In genomic region chr9:133023117-133023890, GRCh38 we compare ENCODE assay signal across 10 cellular contexts. TPM values are rescaled to one million over a fixed set of nuclear protein-coding genes. Genes with fewer than 3 reads are reported as not detected.
A peak's percentile ranks its signal among the peaks of the same experiment; 100 is the strongest.
DNase-seq lines count a peak whose midpoint lies in the region; ATAC-seq lines count a peak whose summit lies in the region.
"Had no signal": no experiment of that assay in that cellular context is flagged by ENCODE, and none has a peak within 500 bp of the region (broad histone marks: within the 10 kb centered on the region; RNA-seq: fewer than 3 reads in every experiment).

No MANE protein-coding gene starts in this region.

- DNase-seq in HUDEP-2 (lab: John Stamatoyannopoulos, UW; ENCODE audit: unreplicated experiment in 76 of 76) = peak in 46 of 76 experiments; percentile 6 to 63 (median 35)
- DNase-seq in UCSD-AML1 (lab: John Stamatoyannopoulos, UW; ENCODE audit: unreplicated experiment) = peak; percentile 61
- peak; percentile 64 to 78 for DNase-seq in left colon
- no peak for DNase-seq in AG20443 (ENCODE audit: low spot score)
- no peak for DNase-seq in NCI-H2196 treated with DMSO at 0.1 percent for 48 hours (lab: John Stamatoyannopoulos, UW; ENCODE audit: unreplicated experiment)

- H3K4me3 ChIP-seq in BLaER1 = no peak overlapping the region
- H3K4me3 ChIP-seq: heart right ventricle, suprapubic skin had no signal

- intact Hi-C loops in left colon (cut with DNase I, micrococcal nuclease) = no loop called here

- no peaks in the 10 kb centered on the region for H3K36me3 ChIP-seq in BLaER1
- H3K36me3 ChIP-seq: heart right ventricle, suprapubic skin had no signal

- H3K4me1 ChIP-seq in BLaER1 = peaks cover 22% of the 10 kb centered on the region

- no peak overlapping the region for H3K27ac ChIP-seq in BLaER1
- H3K27ac ChIP-seq: heart right ventricle, suprapubic skin had no signal

- peaks cover under 1% of the 10 kb centered on the region; the same call in 1 of the 2 replicates for H3K9me3 ChIP-seq in BLaER1
- H3K9me3 ChIP-seq: heart right ventricle, suprapubic skin had no signal

- H3K9ac ChIP-seq in BLaER1 = no peak overlapping the region

- no peaks in the 10 kb centered on the region for H4K20me1 ChIP-seq in BLaER1

- H3K27me3 ChIP-seq in BLaER1 = no peaks in the 10 kb centered on the region
- H3K27me3 ChIP-seq: suprapubic skin had no signal

- ATAC-seq in left colon (peak; percentile 67), GM21723 (IDR thresholded peaks at IDR 0.05; ENCODE audit: unreplicated experiment) (no peak), GM19023 (IDR thresholded peaks at IDR 0.05; ENCODE audit: unreplicated experiment) (no peak)

- peak overlapping the region; percentile 70 for H3K4me2 ChIP-seq in BLaER1

RNA-seq across cellular contexts. Expression of gene GTF3C5, which starts 7.5 kb away (rescaled TPM):
- 10 to 100 TPM; 39.0 to 44.4 TPM for total RNA-seq in left colon

RNA-seq across cellular contexts. Expression of gene CEL, which starts 38.5 kb away (rescaled TPM):
- total RNA-seq in left colon = 1 to 10 TPM in 1 of 2 donors, under 1 TPM in 1; 0.64 to 2.4 TPM

RNA-seq across cellular contexts. Expression of gene GFI1B, which starts 44.8 kb away (rescaled TPM):
- total RNA-seq in left colon = 1 to 10 TPM in 1 of 2 donors, under 1 TPM in 1; 0.89 to 1.3 TPM
- total RNA-seq: suprapubic skin had no signal

Comparison
In these comparisons a context has a peak if more than half of its experiments do, and no peak if none do; other contexts are left out.
1. DNase-seq: peak in HUDEP-2 (46 of 76), UCSD-AML1 (single experiment) and left colon (2 of 2); none in AG20443 (single experiment) and NCI-H2196 treated with DMSO at 0.1 percent for 48 hours (single experiment).